Comparison of ENCODE assay signal across 19 cellular contexts in genomic region chr19:44640518-44640917, GRCh38. TPM values are rescaled to one million over a fixed set of nuclear protein-coding genes. Genes with fewer than 3 reads are reported as not detected.
A peak's percentile ranks its signal among the peaks of the same experiment; 100 is the strongest.
DNase-seq lines count a peak whose midpoint lies in the region; ATAC-seq and TF ChIP-seq lines count a peak whose summit lies in the region.
"Had no signal": no experiment of that assay in that cellular context is flagged by ENCODE, and none has a peak within 500 bp of the region (broad histone marks: within the 10 kb centered on the region; RNA-seq: fewer than 3 reads in every experiment).

No MANE protein-coding gene starts in this region.

- no peak overlapping the region for H3K18ac ChIP-seq in IMR-90 (ENCODE audit: low read depth, low read length)

- CTCF ChIA-PET in IMR-90 (lab: Yijun Ruan, JAX): no interaction called here

- POLR2A ChIA-PET in IMR-90 (lab: Charles Lee; ENCODE audit: unreplicated experiment): no interaction called here

- TF ChIP-seq POLR2A in IMR-90 (IDR thresholded peaks at IDR 0.05; ENCODE audit: low read depth, low read length) (no peak), esophagus squamous epithelium (IDR thresholded peaks at IDR 0.05) (no peak)

- H2AK9ac ChIP-seq in IMR-90 (replicated peaks; ENCODE audit: low read depth, low read length, poor library complexity): no peak overlapping the region

- H2BK15ac ChIP-seq in IMR-90 (ENCODE audit: low read depth, low read length): no peak overlapping the region

- H3K9me3 ChIP-seq in IMR-90 (ENCODE audit: control insufficient read depth, insufficient read depth, low read length) (no peaks in the 10 kb centered on the region), liver (ENCODE audit: control insufficient read depth in 4 of 4, low read length in 3 of 4) (no peaks in the 10 kb centered on the region), esophagus squamous epithelium (no peaks in the 10 kb centered on the region)
- H3K9me3 ChIP-seq: BLaER1 treated with 17β-estradiol and CSF1 and Interleukin-3, amounts not matched to agents 10 nM and 100 nM had no signal

- peak overlapping the region; percentile 8; the same call in 1 of the 2 replicates for H2AK5ac ChIP-seq in IMR-90 (ENCODE audit: low read depth, low read length)

- H3K4ac ChIP-seq in IMR-90 (ENCODE audit: low read depth, low read length): no peak overlapping the region

- H3K4me2 ChIP-seq in IMR-90 (ENCODE audit: low read depth, low read length): no peak overlapping the region
- H3K4me2 ChIP-seq: BLaER1 treated with 17β-estradiol and CSF1 and Interleukin-3, amounts not matched to agents 10 nM and 100 nM had no signal

- TF ChIP-seq CTCF in AG09319 (IDR thresholded peaks at IDR 0.05; ENCODE audit: low read depth, low read length): no peak
- no peak for TF ChIP-seq CTCF in IMR-90 (conservative IDR thresholded peaks at IDR 0.05; ENCODE audit: low read depth, low read length)
- TF ChIP-seq CTCF in cardiac fibroblast (IDR thresholded peaks at IDR 0.05; ENCODE audit: low read depth, low read length): no peak
- no peak for TF ChIP-seq CTCF in liver (IDR thresholded peaks at IDR 0.05; ENCODE audit: low read depth, low read length, missing input control)
- no peak for TF ChIP-seq CTCF in esophagus squamous epithelium (IDR thresholded peaks at IDR 0.05)

- H3K27ac ChIP-seq in IMR-90 (ENCODE audit: insufficient read depth, low read length): no peak overlapping the region
- H3K27ac ChIP-seq in liver (ENCODE audit: low read depth in 1 of 2, low read length in 2 of 2): peak overlapping the region in 1 of 2 donors; percentile 54
- no peak overlapping the region for H3K27ac ChIP-seq in esophagus squamous epithelium
- H3K27ac ChIP-seq: BLaER1 treated with 17β-estradiol and CSF1 and Interleukin-3, amounts not matched to agents 10 nM and 100 nM; SK-N-MC had no signal

- no peak overlapping the region for H3K14ac ChIP-seq in IMR-90 (replicated peaks; ENCODE audit: low read depth, low read length)

- 0 out of 2 replicates have a peak, but pooled peaks cover under 1% of the 10 kb centered on the region for H3K36me3 ChIP-seq in IMR-90 (ENCODE audit: control insufficient read depth, insufficient read depth, low read length)
- H3K36me3 ChIP-seq in liver (ENCODE audit: control insufficient read depth in 4 of 4, insufficient read depth in 3 of 4, low read depth in 1 of 4, low read length in 3 of 4): no peaks in the 10 kb centered on the region
- H3K36me3 ChIP-seq in esophagus squamous epithelium: no peaks in the 10 kb centered on the region
- H3K36me3 ChIP-seq: BLaER1 treated with 17β-estradiol and CSF1 and Interleukin-3, amounts not matched to agents 10 nM and 100 nM had no signal

- H2BK120ac ChIP-seq in IMR-90 (ENCODE audit: low read depth, low read length): no peak overlapping the region

- DNase-seq in AG09319 (ENCODE audit: extremely low read depth, low read depth): peak; percentile 58
- DNase-seq in IMR-90: peak; percentile 58
- peak; percentile 69 to 74 for DNase-seq in cardiac fibroblast (ENCODE audit: low read depth in 2 of 2)
- DNase-seq in esophagus squamous epithelium (lab: John Stamatoyannopoulos, UW): no peak
- no peak for DNase-seq in NCI-H82 (lab: John Stamatoyannopoulos, UW)
- DNase-seq: activated gamma-delta T cell; DMS79 treated with DMSO at 0.1 percent for 48 hours; effector memory CD8-positive, alpha-beta T cell; glutamatergic neuron; NCI-H2107 had no signal

- intact Hi-C loops in IMR-90 (cut with micrococcal nuclease): loop anchor here (5.0 kb wide), 1 partner anchor 38 kb away; no protein-coding TSS in a partner anchor
- intact Hi-C loops in esophagus squamous epithelium (cut with DNase I): no loop called here

- no peak overlapping the region for H3K56ac ChIP-seq in IMR-90 (ENCODE audit: extremely low read depth, insufficient read depth, low read length)

- H4K5ac ChIP-seq in IMR-90 (ENCODE audit: low read depth, low read length): no peak overlapping the region

- peaks cover 10% of the 10 kb centered on the region for H3K4me1 ChIP-seq in IMR-90 (ENCODE audit: control insufficient read depth, insufficient read depth, low read length)
- H3K4me1 ChIP-seq in liver (ENCODE audit: control insufficient read depth in 4 of 4, insufficient read depth in 4 of 4, low read length in 3 of 4): peaks cover 2 to 34% (median 23%) of the 10 kb centered on the region in 4 donors
- H3K4me1 ChIP-seq in esophagus squamous epithelium: peaks cover 0 to 15% (median 0%) of the 10 kb centered on the region in 3 donors

- dilution Hi-C loops in IMR-90 (cut with HindIII; ENCODE audit: low sequenced_read_pairs, unreplicated experiment): no loop called here

- H3K9me1 ChIP-seq in IMR-90 (ENCODE audit: insufficient read depth, low read length): peaks cover 14% of the 10 kb centered on the region

- no peak overlapping the region for H4K8ac ChIP-seq in IMR-90 (ENCODE audit: low read depth in 2 of 2, low read length in 2 of 2)

- H3K27me3 ChIP-seq in IMR-90 (ENCODE audit: control insufficient read depth, insufficient read depth, low read length): no peaks in the 10 kb centered on the region
- no peaks in the 10 kb centered on the region for H3K27me3 ChIP-seq in liver (ENCODE audit: control insufficient read depth in 4 of 4, insufficient read depth in 4 of 4, low read length in 3 of 4)
- no peaks in the 10 kb centered on the region for H3K27me3 ChIP-seq in esophagus squamous epithelium

- H4K20me1 ChIP-seq in IMR-90 (ENCODE audit: insufficient read depth, low read length): peaks cover 8% of the 10 kb centered on the region

- H3K23ac ChIP-seq in IMR-90 (ENCODE audit: low read depth, low read length): 0 out of 2 replicates have a peak overlapping the region, but pooled peaks have one; percentile 16

- ATAC-seq in IMR-90 (ENCODE audit: low read depth) (no peak), HG02840 (IDR thresholded peaks at IDR 0.05; ENCODE audit: low FRiP score, unreplicated experiment) (no peak), GM21737 (IDR thresholded peaks at IDR 0.05; ENCODE audit: unreplicated experiment) (no peak)
- ATAC-seq: effector memory CD8-positive, alpha-beta T cell; GM12878; HCT116 had no signal

- H2BK20ac ChIP-seq in IMR-90 (ENCODE audit: low read depth, low read length): no peak overlapping the region

- H3K79me1 ChIP-seq in IMR-90 (ENCODE audit: low read depth in 1 of 2, low read length in 2 of 2): peaks cover 6 to 27% of the 10 kb centered on the region in 2 experiments; a peak in 3 of 4 replicates

- no peak overlapping the region for H2BK5ac ChIP-seq in IMR-90 (ENCODE audit: low read depth, low read length, poor library complexity, severe bottlenecking)

- no TSS peak for BruUV-seq in IMR-90 (replicated peaks; lab: Mats Ljungman, UMichigan)

- H2AFZ ChIP-seq in IMR-90 (replicated peaks; ENCODE audit: low read length, poor library complexity): no peak overlapping the region

- no peak overlapping the region for H3K9ac ChIP-seq in IMR-90 (ENCODE audit: low read depth, low read length)
- H3K9ac ChIP-seq in liver (ENCODE audit: low read depth in 1 of 2, low read length in 2 of 2): no peak overlapping the region
- H3K9ac ChIP-seq: BLaER1 treated with 17β-estradiol and CSF1 and Interleukin-3, amounts not matched to agents 10 nM and 100 nM had no signal

- H3K4me3 ChIP-seq in IMR-90 (ENCODE audit: insufficient read depth, low read depth, low read length) (no peak overlapping the region), cardiac fibroblast (replicated peaks in 1 of 2; ENCODE audit: low read depth in 2 of 2, low read length in 2 of 2) (no peak overlapping the region), liver (ENCODE audit: low read depth in 1 of 3, low read length in 3 of 3) (no peak overlapping the region), esophagus squamous epithelium (no peak overlapping the region)
- H3K4me3 ChIP-seq: BLaER1 treated with 17β-estradiol and CSF1 and Interleukin-3, amounts not matched to agents 10 nM and 100 nM; GM12878; SK-N-MC had no signal

- WGBS in IMR-90 (ENCODE audit: extremely low coverage in 2 of 2, insufficient read length in 1 of 2), 2 experiments: no CpG with 5 or more reads among the region's 3 CpGs
- 41% methylated on average over 3 of the region's 3 CpGs for WGBS in liver
- 39 to 56% methylated on average over 2 to 3 of the region's 3 CpGs for WGBS in esophagus squamous epithelium, 2 donors

- no peak overlapping the region for H4K91ac ChIP-seq in IMR-90 (ENCODE audit: insufficient read depth, low read depth, low read length)

- in situ Hi-C loops in IMR-90 (cut with MboI; ENCODE audit: low sequenced_read_pairs): no loop called here

- TF ChIP-seq RAD21 in IMR-90 (IDR thresholded peaks at IDR 0.05; ENCODE audit: low read length): no peak
- TF ChIP-seq RAD21 in liver (IDR thresholded peaks at IDR 0.05): peak in 1 of 2 donors; percentile 6

RNA-seq across cellular contexts. Expression of gene PVR, which starts 3.2 kb away (rescaled TPM):
- 93.0 and 106 TPM in 2 replicates for total RNA-seq in IMR-90 (2012; rRNA removed)
- polyA plus RNA-seq in IMR-90 (2012; rRNA removed): 117 and 122 TPM in 2 replicates
- polyA plus RNA-seq in IMR-90 (2012; cell fraction: cytosol; rRNA removed): 62.8 and 141 TPM in 2 replicates
- polyA plus RNA-seq in IMR-90 (2012; cell fraction: nucleus; rRNA removed; ENCODE audit: low replicate concordance): 130 and 154 TPM in 2 replicates
- total RNA-seq in liver: 10 to 100 TPM; 18.6 to 49.0 TPM
- 10 to 100 TPM; 11.4 to 45.7 TPM for polyA plus RNA-seq in liver
- total RNA-seq in esophagus squamous epithelium: 10 to 100 TPM; 13.2 to 21.9 (median 20.9) TPM

RNA-seq across cellular contexts. Expression of gene IGSF23, which starts 27.2 kb away (rescaled TPM):
- total RNA-seq in IMR-90 (2012; rRNA removed): under 0.01 TPM in 1 of 2 replicates, not detected in the other
- polyA plus RNA-seq in IMR-90 (2012; rRNA removed): 0.26 and 0.27 TPM in 2 replicates
- 0.15 and 0.22 TPM in 2 replicates for polyA plus RNA-seq in IMR-90 (2012; cell fraction: cytosol; rRNA removed)
- polyA plus RNA-seq in IMR-90 (2012; cell fraction: nucleus; rRNA removed; ENCODE audit: low replicate concordance): 0.14 TPM in 1 of 2 replicates, not detected in the other
- 1 to 10 TPM in 1 of 2 donors, under 1 TPM in 1; 0.47 to 2.8 TPM for total RNA-seq in liver
- 10 to 100 TPM in 1 of 2 donors, 1 to 10 TPM in 1; 3.9 to 11.4 TPM for polyA plus RNA-seq in liver
- total RNA-seq in esophagus squamous epithelium: not detected
- total RNA-seq: GM12878, temporal lobe had no signal
- polyA plus RNA-seq: GM12878 had no signal

RNA-seq across cellular contexts. Expression of gene CEACAM19, which starts 30.8 kb away (rescaled TPM):
- total RNA-seq in IMR-90 (2012; rRNA removed) (0.56 and 0.72 TPM in 2 replicates), liver (1 to 10 TPM in 1 of 2 donors, under 1 TPM in 1; 0.75 to 1.6 TPM), esophagus squamous epithelium (1 to 10 TPM; 2.3 to 7.6 (median 4.6) TPM)
- polyA plus RNA-seq in IMR-90 (2012; rRNA removed) (9.3 and 10.3 TPM in 2 replicates), liver (1 to 10 TPM in 1 of 2 donors, under 1 TPM in 1; 0.98 to 2.6 TPM)
- polyA plus RNA-seq in IMR-90 (2012; cell fraction: cytosol; rRNA removed): 2.6 and 5.9 TPM in 2 replicates
- polyA plus RNA-seq in IMR-90 (2012; cell fraction: nucleus; rRNA removed; ENCODE audit: low replicate concordance): 70.3 and 80.1 TPM in 2 replicates

RNA-seq across cellular contexts. Expression of gene CEACAM16, which starts 58.4 kb away (rescaled TPM):
- total RNA-seq in IMR-90 (2012; rRNA removed) (not detected in 2 replicates), liver (under 1 TPM in 1 of 2 donors, not detected in 1; 0.09 TPM), esophagus squamous epithelium (not detected)
- polyA plus RNA-seq in IMR-90 (2012; rRNA removed) (not detected in 2 replicates), liver (not detected)
- polyA plus RNA-seq in IMR-90 (2012; cell fraction: cytosol; rRNA removed): not detected in 2 replicates
- polyA plus RNA-seq in IMR-90 (2012; cell fraction: nucleus; rRNA removed; ENCODE audit: low replicate concordance): not detected in 2 replicates
- total RNA-seq: GM12878, kidney epithelial cell, temporal lobe had no signal
- polyA plus RNA-seq: GM12878 had no signal

Comparison
In these comparisons a context has a peak if more than half of its experiments do, and no peak if none do; other contexts are left out.
1. DNase-seq: peak in AG09319 (single experiment), IMR-90 (single experiment) and cardiac fibroblast (2 of 2); none in esophagus squamous epithelium (single experiment) and NCI-H82 (single experiment).